Comparison of ENCODE assay signal across 2 cellular contexts in the genomic region with DNA sequence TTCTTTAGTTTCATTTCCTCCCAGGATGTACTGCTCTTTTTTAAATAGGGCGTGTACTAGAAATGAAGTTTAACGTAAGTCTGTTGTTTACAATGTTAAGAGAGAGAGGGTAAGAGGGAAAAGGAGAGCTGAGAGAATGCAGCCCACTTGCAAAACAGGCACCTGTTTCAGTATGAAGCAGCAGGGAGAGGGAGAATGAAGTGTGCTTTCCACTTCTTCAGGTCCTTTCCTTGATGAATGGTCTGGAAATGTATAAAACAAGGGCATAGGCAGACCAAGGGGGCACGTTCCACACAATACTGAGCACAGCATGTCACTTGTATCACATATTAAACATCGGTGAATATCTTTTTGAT.
TF ChIP-seq lines count a peak whose summit lies in the region.

No MANE protein-coding gene starts in this region.

TF ChIP-seq in liver, 16 proteins besides CTCF, POLR2A, EP300 and RAD21:
- TF ChIP-seq HNF4G (IDR thresholded peaks at IDR 0.05) = no peak
- no peak for TF ChIP-seq YY1 (IDR thresholded peaks at IDR 0.05)
- no peak for TF ChIP-seq FOXA2 (IDR thresholded peaks at IDR 0.05)
- TF ChIP-seq, protein P1, sequence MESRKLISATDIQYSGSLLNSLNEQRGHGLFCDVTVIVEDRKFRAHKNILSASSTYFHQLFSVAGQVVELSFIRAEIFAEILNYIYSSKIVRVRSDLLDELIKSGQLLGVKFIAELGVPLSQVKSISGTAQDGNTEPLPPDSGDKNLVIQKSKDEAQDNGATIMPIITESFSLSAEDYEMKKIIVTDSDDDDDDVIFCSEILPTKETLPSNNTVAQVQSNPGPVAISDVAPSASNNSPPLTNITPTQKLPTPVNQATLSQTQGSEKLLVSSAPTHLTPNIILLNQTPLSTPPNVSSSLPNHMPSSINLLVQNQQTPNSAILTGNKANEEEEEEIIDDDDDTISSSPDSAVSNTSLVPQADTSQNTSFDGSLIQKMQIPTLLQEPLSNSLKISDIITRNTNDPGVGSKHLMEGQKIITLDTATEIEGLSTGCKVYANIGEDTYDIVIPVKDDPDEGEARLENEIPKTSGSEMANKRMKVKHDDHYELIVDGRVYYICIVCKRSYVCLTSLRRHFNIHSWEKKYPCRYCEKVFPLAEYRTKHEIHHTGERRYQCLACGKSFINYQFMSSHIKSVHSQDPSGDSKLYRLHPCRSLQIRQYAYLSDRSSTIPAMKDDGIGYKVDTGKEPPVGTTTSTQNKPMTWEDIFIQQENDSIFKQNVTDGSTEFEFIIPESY (IDR thresholded peaks at IDR 0.05) = no peak
- TF ChIP-seq EGR1 (IDR thresholded peaks at IDR 0.05; ENCODE audit: low read depth in 2 of 2) = no peak
- TF ChIP-seq NR2F2 (IDR thresholded peaks at IDR 0.05) = no peak
- no peak for TF ChIP-seq SP1 (IDR thresholded peaks at IDR 0.05)
- TF ChIP-seq TAF1 (conservative IDR thresholded peaks at IDR 0.05) = no peak
- TF ChIP-seq, protein P2, sequence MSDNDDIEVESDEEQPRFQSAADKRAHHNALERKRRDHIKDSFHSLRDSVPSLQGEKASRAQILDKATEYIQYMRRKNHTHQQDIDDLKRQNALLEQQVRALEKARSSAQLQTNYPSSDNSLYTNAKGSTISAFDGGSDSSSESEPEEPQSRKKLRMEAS (IDR thresholded peaks at IDR 0.05) = no peak
- TF ChIP-seq HNF4A (conservative IDR thresholded peaks at IDR 0.05) = no peak
- TF ChIP-seq RXRA (IDR thresholded peaks at IDR 0.05) = no peak
TF ChIP-seq in liver: peak in this region for 0.

TF ChIP-seq in HepG2, 621 proteins besides CTCF, POLR2A, EP300 and RAD21:
- TF ChIP-seq ZNF761 (CRISPR knock-in tag; conservative IDR thresholded peaks at IDR 0.05) (no peak), HNRNPL (IDR thresholded peaks at IDR 0.05; ENCODE audit: low read depth, low read length) (no peak), FOSL1 (CRISPR knock-in tag; IDR thresholded peaks at IDR 0.05; ENCODE audit: borderline replicate concordance) (no peak), TBX2 (CRISPR knock-in tag; IDR thresholded peaks at IDR 0.05; ENCODE audit: borderline replicate concordance) (no peak), ZNF780A (CRISPR knock-in tag; IDR thresholded peaks at IDR 0.05) (no peak), ELF4 (CRISPR knock-in tag; IDR thresholded peaks at IDR 0.05; ENCODE audit: borderline replicate concordance) (no peak), HNF4G (IDR thresholded peaks at IDR 0.05; ENCODE audit: borderline replicate concordance, low read depth, low read length) (no peak), HNF4G (CRISPR knock-in tag; IDR thresholded peaks at IDR 0.05; ENCODE audit: borderline replicate concordance, low read depth) (no peak), TEAD2 (CRISPR knock-in tag; IDR thresholded peaks at IDR 0.05) (no peak), ZNF768 (CRISPR knock-in tag; IDR thresholded peaks at IDR 0.05) (no peak), MTA3 (CRISPR knock-in tag; IDR thresholded peaks at IDR 0.05) (no peak), TOE1 (CRISPR knock-in tag; IDR thresholded peaks at IDR 0.05) (no peak), GATA4 (IDR thresholded peaks at IDR 0.05; ENCODE audit: borderline replicate concordance, low read depth) (no peak), MED13 (CRISPR knock-in tag; IDR thresholded peaks at IDR 0.05) (no peak), SMC3 (IDR thresholded peaks at IDR 0.05; ENCODE audit: low read length) (no peak), DR1 (CRISPR knock-in tag; IDR thresholded peaks at IDR 0.05) (no peak)
- TF ChIP-seq, protein P3, sequence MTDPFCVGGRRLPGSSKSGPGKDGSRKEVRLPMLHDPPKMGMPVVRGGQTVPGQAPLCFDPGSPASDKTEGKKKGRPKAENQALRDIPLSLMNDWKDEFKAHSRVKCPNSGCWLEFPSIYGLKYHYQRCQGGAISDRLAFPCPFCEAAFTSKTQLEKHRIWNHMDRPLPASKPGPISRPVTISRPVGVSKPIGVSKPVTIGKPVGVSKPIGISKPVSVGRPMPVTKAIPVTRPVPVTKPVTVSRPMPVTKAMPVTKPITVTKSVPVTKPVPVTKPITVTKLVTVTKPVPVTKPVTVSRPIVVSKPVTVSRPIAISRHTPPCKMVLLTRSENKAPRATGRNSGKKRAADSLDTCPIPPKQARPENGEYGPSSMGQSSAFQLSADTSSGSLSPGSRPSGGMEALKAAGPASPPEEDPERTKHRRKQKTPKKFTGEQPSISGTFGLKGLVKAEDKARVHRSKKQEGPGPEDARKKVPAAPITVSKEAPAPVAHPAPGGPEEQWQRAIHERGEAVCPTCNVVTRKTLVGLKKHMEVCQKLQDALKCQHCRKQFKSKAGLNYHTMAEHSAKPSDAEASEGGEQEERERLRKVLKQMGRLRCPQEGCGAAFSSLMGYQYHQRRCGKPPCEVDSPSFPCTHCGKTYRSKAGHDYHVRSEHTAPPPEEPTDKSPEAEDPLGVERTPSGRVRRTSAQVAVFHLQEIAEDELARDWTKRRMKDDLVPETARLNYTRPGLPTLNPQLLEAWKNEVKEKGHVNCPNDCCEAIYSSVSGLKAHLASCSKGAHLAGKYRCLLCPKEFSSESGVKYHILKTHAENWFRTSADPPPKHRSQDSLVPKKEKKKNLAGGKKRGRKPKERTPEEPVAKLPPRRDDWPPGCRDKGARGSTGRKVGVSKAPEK (CRISPR knock-in tag; IDR thresholded peaks at IDR 0.05; ENCODE audit: borderline replicate concordance) = no peak
- TF ChIP-seq, protein P4, sequence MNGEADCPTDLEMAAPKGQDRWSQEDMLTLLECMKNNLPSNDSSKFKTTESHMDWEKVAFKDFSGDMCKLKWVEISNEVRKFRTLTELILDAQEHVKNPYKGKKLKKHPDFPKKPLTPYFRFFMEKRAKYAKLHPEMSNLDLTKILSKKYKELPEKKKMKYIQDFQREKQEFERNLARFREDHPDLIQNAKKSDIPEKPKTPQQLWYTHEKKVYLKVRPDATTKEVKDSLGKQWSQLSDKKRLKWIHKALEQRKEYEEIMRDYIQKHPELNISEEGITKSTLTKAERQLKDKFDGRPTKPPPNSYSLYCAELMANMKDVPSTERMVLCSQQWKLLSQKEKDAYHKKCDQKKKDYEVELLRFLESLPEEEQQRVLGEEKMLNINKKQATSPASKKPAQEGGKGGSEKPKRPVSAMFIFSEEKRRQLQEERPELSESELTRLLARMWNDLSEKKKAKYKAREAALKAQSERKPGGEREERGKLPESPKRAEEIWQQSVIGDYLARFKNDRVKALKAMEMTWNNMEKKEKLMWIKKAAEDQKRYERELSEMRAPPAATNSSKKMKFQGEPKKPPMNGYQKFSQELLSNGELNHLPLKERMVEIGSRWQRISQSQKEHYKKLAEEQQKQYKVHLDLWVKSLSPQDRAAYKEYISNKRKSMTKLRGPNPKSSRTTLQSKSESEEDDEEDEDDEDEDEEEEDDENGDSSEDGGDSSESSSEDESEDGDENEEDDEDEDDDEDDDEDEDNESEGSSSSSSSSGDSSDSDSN (CRISPR knock-in tag; IDR thresholded peaks at IDR 0.05) = no peak
- TF ChIP-seq, protein P5, sequence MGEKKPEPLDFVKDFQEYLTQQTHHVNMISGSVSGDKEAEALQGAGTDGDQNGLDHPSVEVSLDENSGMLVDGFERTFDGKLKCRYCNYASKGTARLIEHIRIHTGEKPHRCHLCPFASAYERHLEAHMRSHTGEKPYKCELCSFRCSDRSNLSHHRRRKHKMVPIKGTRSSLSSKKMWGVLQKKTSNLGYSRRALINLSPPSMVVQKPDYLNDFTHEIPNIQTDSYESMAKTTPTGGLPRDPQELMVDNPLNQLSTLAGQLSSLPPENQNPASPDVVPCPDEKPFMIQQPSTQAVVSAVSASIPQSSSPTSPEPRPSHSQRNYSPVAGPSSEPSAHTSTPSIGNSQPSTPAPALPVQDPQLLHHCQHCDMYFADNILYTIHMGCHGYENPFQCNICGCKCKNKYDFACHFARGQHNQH (CRISPR knock-in tag; IDR thresholded peaks at IDR 0.05) = no peak
- TF ChIP-seq, protein P6, sequence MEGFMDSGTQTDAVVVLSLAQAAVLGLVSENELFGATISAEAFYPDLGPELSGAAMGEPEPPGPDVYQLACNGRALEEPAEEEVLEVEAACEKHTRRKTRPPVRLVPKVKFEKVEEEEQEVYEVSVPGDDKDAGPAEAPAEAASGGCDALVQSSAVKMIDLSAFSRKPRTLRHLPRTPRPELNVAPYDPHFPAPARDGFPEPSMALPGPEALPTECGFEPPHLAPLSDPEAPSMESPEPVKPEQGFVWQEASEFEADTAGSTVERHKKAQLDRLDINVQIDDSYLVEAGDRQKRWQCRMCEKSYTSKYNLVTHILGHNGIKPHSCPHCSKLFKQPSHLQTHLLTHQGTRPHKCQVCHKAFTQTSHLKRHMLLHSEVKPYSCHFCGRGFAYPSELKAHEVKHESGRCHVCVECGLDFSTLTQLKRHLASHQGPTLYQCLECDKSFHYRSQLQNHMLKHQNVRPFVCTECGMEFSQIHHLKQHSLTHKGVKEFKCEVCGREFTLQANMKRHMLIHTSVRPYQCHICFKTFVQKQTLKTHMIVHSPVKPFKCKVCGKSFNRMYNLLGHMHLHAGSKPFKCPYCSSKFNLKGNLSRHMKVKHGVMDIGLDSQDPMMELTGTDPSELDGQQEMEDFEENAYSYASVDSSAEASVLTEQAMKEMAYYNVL (CRISPR knock-in tag; IDR thresholded peaks at IDR 0.05; ENCODE audit: borderline replicate concordance) = no peak
- TF ChIP-seq, protein P7, sequence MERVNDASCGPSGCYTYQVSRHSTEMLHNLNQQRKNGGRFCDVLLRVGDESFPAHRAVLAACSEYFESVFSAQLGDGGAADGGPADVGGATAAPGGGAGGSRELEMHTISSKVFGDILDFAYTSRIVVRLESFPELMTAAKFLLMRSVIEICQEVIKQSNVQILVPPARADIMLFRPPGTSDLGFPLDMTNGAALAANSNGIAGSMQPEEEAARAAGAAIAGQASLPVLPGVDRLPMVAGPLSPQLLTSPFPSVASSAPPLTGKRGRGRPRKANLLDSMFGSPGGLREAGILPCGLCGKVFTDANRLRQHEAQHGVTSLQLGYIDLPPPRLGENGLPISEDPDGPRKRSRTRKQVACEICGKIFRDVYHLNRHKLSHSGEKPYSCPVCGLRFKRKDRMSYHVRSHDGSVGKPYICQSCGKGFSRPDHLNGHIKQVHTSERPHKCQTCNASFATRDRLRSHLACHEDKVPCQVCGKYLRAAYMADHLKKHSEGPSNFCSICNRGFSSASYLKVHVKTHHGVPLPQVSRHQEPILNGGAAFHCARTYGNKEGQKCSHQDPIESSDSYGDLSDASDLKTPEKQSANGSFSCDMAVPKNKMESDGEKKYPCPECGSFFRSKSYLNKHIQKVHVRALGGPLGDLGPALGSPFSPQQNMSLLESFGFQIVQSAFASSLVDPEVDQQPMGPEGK (CRISPR knock-in tag; IDR thresholded peaks at IDR 0.05) = no peak
TF ChIP-seq in HepG2: peak in this region for 0.
